8 cellular contexts compared by ENCODE assay signal in genomic region chr5:128081111-128081865, GRCh38. TPM values are rescaled to one million over a fixed set of nuclear protein-coding genes. Genes with fewer than 3 reads are reported as not detected.
DNase-seq lines count a peak whose midpoint lies in the region; ATAC-seq, FAIRE-seq and TF ChIP-seq lines count a peak whose summit lies in the region.

No MANE protein-coding gene starts in this region.

- TF ChIP-seq POLR2A in HepG2 (IDR thresholded peaks at IDR 0.05; ENCODE audit: insufficient read depth in 1 of 2, low read depth in 2 of 2, low read length in 2 of 2) (no peak), right lobe of liver (IDR thresholded peaks at IDR 0.05) (no peak)

- ATAC-seq in HepG2 (no peak), right lobe of liver (no peak), HG02885 (IDR thresholded peaks at IDR 0.05; ENCODE audit: poor library complexity, unreplicated experiment) (no peak), HG03521 (IDR thresholded peaks at IDR 0.05; ENCODE audit: unreplicated experiment) (no peak)
- ATAC-seq in activated CD4-positive, CD25-positive, alpha-beta regulatory T cell treated with anti-CD3 and anti-CD28 coated beads, Interleukin-2, amount 50 U/mL, for 24 hours: no peak

- peak overlapping the region; percentile 96 for H3K27ac Mint-ChIP-seq in activated T-helper 1 cell treated with anti-CD3 and anti-CD28 coated beads, Interleukin-12 subunit alpha, Interleukin-12 subunit beta, Interleukin-2, Interleukin-4 antibody, amounts not matched to agents 30 ng/mL and 10 ng/mL and 1 ng/mL, durations not matched to agents 14 hours and 24 hours and 36 hours

- no peak for FAIRE-seq in HepG2 (lab: Jason Lieb, UNC)

- H3K27ac ChIP-seq in HepG2 (ENCODE audit: extremely low read length, insufficient read depth, low read length): no peak overlapping the region
- no peak overlapping the region for H3K27ac ChIP-seq in right lobe of liver
- no peak overlapping the region for H3K27ac ChIP-seq in liver (ENCODE audit: low read depth in 1 of 2, low read length in 2 of 2)

- WGBS in HepG2 (ENCODE audit: low lambda C conversion rate): 46% methylated on average over 5 of the region's 5 CpGs
- WGBS in right lobe of liver (ENCODE audit: insufficient coverage, low coverage, low lambda C conversion rate, missing lambda C conversion rate): 59% methylated on average over 5 of the region's 5 CpGs
- WGBS in liver: 71% methylated on average over 5 of the region's 5 CpGs

- H4K20me1 ChIP-seq in HepG2 (ENCODE audit: insufficient read depth, low read length): 0 out of 2 replicates have a peak, but pooled peaks cover 3% of the 10 kb centered on the region

- no peaks in the 10 kb centered on the region for H3K27me3 Mint-ChIP-seq in activated T-helper 1 cell treated with anti-CD3 and anti-CD28 coated beads, Interleukin-12 subunit alpha, Interleukin-12 subunit beta, Interleukin-2, Interleukin-4 antibody, amounts not matched to agents 30 ng/mL and 10 ng/mL and 1 ng/mL, durations not matched to agents 14 hours and 24 hours and 36 hours (ENCODE audit: insufficient read depth)

- H3K9me3 ChIP-seq in HepG2 (ENCODE audit: low read length) (no peaks in the 10 kb centered on the region), right lobe of liver (no peaks in the 10 kb centered on the region), liver (ENCODE audit: control insufficient read depth in 4 of 4, low read length in 3 of 4) (no peaks in the 10 kb centered on the region)

- H3K36me3 ChIP-seq in HepG2 (replicated peaks in 1 of 2; ENCODE audit: control insufficient read depth in 1 of 2, insufficient read depth in 2 of 2, low read length in 2 of 2) (no peaks in the 10 kb centered on the region), right lobe of liver (no peaks in the 10 kb centered on the region), liver (ENCODE audit: control insufficient read depth in 4 of 4, insufficient read depth in 3 of 4, low read depth in 1 of 4, low read length in 3 of 4) (no peaks in the 10 kb centered on the region)

- no peak overlapping the region for H2AFZ ChIP-seq in HepG2 (ENCODE audit: low read length)

- peaks cover 51% of the 10 kb centered on the region for H3K4me1 Mint-ChIP-seq in activated T-helper 1 cell treated with anti-CD3 and anti-CD28 coated beads, Interleukin-12 subunit alpha, Interleukin-12 subunit beta, Interleukin-2, Interleukin-4 antibody, amounts not matched to agents 30 ng/mL and 10 ng/mL and 1 ng/mL, durations not matched to agents 14 hours and 24 hours and 36 hours (ENCODE audit: low read depth)

- CTCF ChIA-PET in HepG2 (lab: Yijun Ruan, JAX; ENCODE audit: low intra/inter-chr PET ratio, low total read pairs): no interaction called here

- in situ Hi-C loops in HepG2 (cut with HindIII; ENCODE audit: extremely low pct_ligation_motif_present, low pct_unique_long_range_greater_than_20kb): loop anchor here (25.0 kb wide), 1 partner anchor 194 kb away; no protein-coding TSS in a partner anchor

- TSS peak; percentile 52 for BruUV-seq in HepG2 (replicated peaks; lab: Mats Ljungman, UMichigan)

- H3K4me3 ChIP-seq in HepG2 (replicated peaks in 1 of 3; ENCODE audit: insufficient read depth in 1 of 3, low read depth in 2 of 3, low read length in 3 of 3): peak overlapping the region in 2 of 3 experiments; percentile 33 to 46; a peak in 1 of 6 replicates
- peak overlapping the region in 1 of 3 donors; percentile 78 for H3K4me3 ChIP-seq in right lobe of liver
- H3K4me3 ChIP-seq in liver (ENCODE audit: low read depth in 1 of 3, low read length in 3 of 3): peak overlapping the region in 1 of 3 donors; percentile 78

- no peaks in the 10 kb centered on the region for H3K9me3 Mint-ChIP-seq in activated T-helper 1 cell treated with anti-CD3 and anti-CD28 coated beads, Interleukin-12 subunit alpha, Interleukin-12 subunit beta, Interleukin-2, Interleukin-4 antibody, amounts not matched to agents 30 ng/mL and 10 ng/mL and 1 ng/mL, durations not matched to agents 14 hours and 24 hours and 36 hours

- 0 out of 2 replicates have a peak overlapping the region, but pooled peaks have one; percentile 29 for H3K9ac ChIP-seq in HepG2 (ENCODE audit: insufficient read depth, low read depth, low read length)
- no peak overlapping the region for H3K9ac ChIP-seq in liver (ENCODE audit: low read depth in 1 of 2, low read length in 2 of 2)

- TF ChIP-seq CTCF in HepG2 (CRISPR knock-in tag; IDR thresholded peaks at IDR 0.05) (no peak), right lobe of liver (IDR thresholded peaks at IDR 0.05) (peak in 2 of 4 donors; percentile 7 to 24), liver (IDR thresholded peaks at IDR 0.05; ENCODE audit: low read depth, low read length, missing input control) (peak; percentile 27)

- H3K27me3 ChIP-seq in HepG2 (ENCODE audit: control insufficient read depth in 1 of 2, insufficient read depth in 2 of 2, low read length in 2 of 2) (peaks cover 0 to 5% of the 10 kb centered on the region in 2 experiments; a peak in 1 of 5 replicates), right lobe of liver (no peaks in the 10 kb centered on the region), liver (ENCODE audit: control insufficient read depth in 4 of 4, insufficient read depth in 4 of 4, low read length in 3 of 4) (no peaks in the 10 kb centered on the region)

- H3K4me3 Mint-ChIP-seq in activated T-helper 1 cell treated with anti-CD3 and anti-CD28 coated beads, Interleukin-12 subunit alpha, Interleukin-12 subunit beta, Interleukin-2, Interleukin-4 antibody, amounts not matched to agents 30 ng/mL and 10 ng/mL and 1 ng/mL, durations not matched to agents 14 hours and 24 hours and 36 hours: peak overlapping the region; percentile 93

- TF ChIP-seq EP300 in HepG2 (IDR thresholded peaks at IDR 0.05; ENCODE audit: low read depth in 2 of 2, low read length in 2 of 2) (no peak), HepG2 (CRISPR knock-in tag; IDR thresholded peaks at IDR 0.05; ENCODE audit: borderline replicate concordance) (no peak)

- intact Hi-C loops in HepG2 (cut with micrococcal nuclease; ENCODE audit: unreplicated experiment) (loop anchor here (5.0 kb wide), 2 partner anchors 174 to 204 kb away; no protein-coding TSS in a partner anchor), right lobe of liver (cut with DNase I) (no loop called here)
- intact Hi-C loops in activated T-helper 1 cell treated with anti-CD3 and anti-CD28 coated beads, Interleukin-12 subunit alpha, Interleukin-12 subunit beta, Interleukin-2, Interleukin-4 antibody, amounts not matched to agents 30 ng/mL and 10 ng/mL and 1 ng/mL, durations not matched to agents 14 hours and 24 hours and 36 hours (cut with micrococcal nuclease): loop anchor here (5.0 to 10.0 kb wide), 6 partner anchors 101 to 1636 kb away; partner anchors contain the start of genes LMNB1 and PHAX

- TF ChIP-seq RAD21 in HepG2 (CRISPR knock-in tag; IDR thresholded peaks at IDR 0.05) (no peak), liver (IDR thresholded peaks at IDR 0.05) (peak in 1 of 2 donors; percentile 34)

- peaks cover 19% of the 10 kb centered on the region for H3K36me3 Mint-ChIP-seq in activated T-helper 1 cell treated with anti-CD3 and anti-CD28 coated beads, Interleukin-12 subunit alpha, Interleukin-12 subunit beta, Interleukin-2, Interleukin-4 antibody, amounts not matched to agents 30 ng/mL and 10 ng/mL and 1 ng/mL, durations not matched to agents 14 hours and 24 hours and 36 hours (ENCODE audit: low read depth)

- DNase-seq in HepG2 (ENCODE audit: low spot score) (no peak), right lobe of liver (no peak)
- no peak for DNase-seq in activated T-helper 1 cell treated with anti-CD3 and anti-CD28 coated beads, Interleukin-12 subunit alpha, Interleukin-12 subunit beta, Interleukin-2, Interleukin-4 antibody, amounts not matched to agents 30 ng/mL and 10 ng/mL and 1 ng/mL, durations not matched to agents 14 hours and 24 hours and 36 hours (ENCODE audit: low spot score)
- DNase-seq in stimulated activated CD4-positive, alpha-beta T cell treated with anti-CD3 and anti-CD28 coated beads, Interleukin-15, amount 100 ng/mL, for 24 hours: no peak

- POLR2A ChIA-PET in HepG2 (lab: Yijun Ruan, JAX): interaction anchor here (0.6 kb wide), 1 partner anchor 894 kb away, joined by 3 read pairs; no protein-coding TSS in a partner anchor

- H3K4me2 ChIP-seq in HepG2 (ENCODE audit: low read depth, low read length): peak overlapping the region; percentile 82

- H3K4me1 ChIP-seq in HepG2 (ENCODE audit: insufficient read depth, low read length) (peaks cover 15% of the 10 kb centered on the region), right lobe of liver (peaks cover 0 to 11% (median 0%) of the 10 kb centered on the region in 4 donors), liver (ENCODE audit: control insufficient read depth in 4 of 4, insufficient read depth in 4 of 4, low read length in 3 of 4) (peaks cover 4 to 14% (median 11%) of the 10 kb centered on the region in 4 donors)

- peaks cover 5% of the 10 kb centered on the region for H3K79me2 ChIP-seq in HepG2 (ENCODE audit: insufficient read depth, low read length)

RNA-seq across cellular contexts. Expression of gene SLC12A2, which starts 2.3 kb away (rescaled TPM):
- total RNA-seq in HepG2 (2016; rRNA removed; fragmentation: Illumina TruSeq; extraction: Trizol) (7.2 and 9.7 TPM in 2 replicates), right lobe of liver (1 to 10 TPM; 3.1 to 9.8 (median 8.1) TPM), liver (10 to 100 TPM in 1 of 2 donors, 1 to 10 TPM in 1; 7.6 to 10.9 TPM)
- 1.6 and 1.9 TPM in 2 replicates for total RNA-seq in HepG2 (2016; cell fraction: cytosol; rRNA removed; fragmentation: Illumina TruSeq; extraction: Trizol; ENCODE audit: low read depth)
- total RNA-seq in HepG2 (2016; cell fraction: insoluble cytoplasmic fraction; rRNA removed; fragmentation: Illumina TruSeq; extraction: Trizol): 8.0 and 9.4 TPM in 2 replicates
- total RNA-seq in HepG2 (2016; cell fraction: membrane; rRNA removed; fragmentation: Illumina TruSeq; extraction: Trizol): 2.4 and 3.2 TPM in 2 replicates
- total RNA-seq in HepG2 (2016; cell fraction: nucleus; rRNA removed; fragmentation: Illumina TruSeq; extraction: Trizol): 11.9 and 13.2 TPM in 2 replicates
- polyA plus RNA-seq in HepG2 (2011; rRNA removed) (2.8 and 4.0 TPM in 2 replicates), liver (1 to 10 TPM; 2.5 to 3.8 TPM)
- 1.7 and 2.0 TPM in 2 replicates for polyA plus RNA-seq in HepG2 (2011; cell fraction: cytosol; rRNA removed)
- 2.8 and 3.1 TPM in 2 replicates for polyA plus RNA-seq in HepG2 (2011; cell fraction: nucleus; rRNA removed)
- 3.2 and 3.6 TPM in 2 replicates for polyA plus RNA-seq in HepG2 (2012)
- 0.18 and 0.19 TPM in 2 replicates for polyA plus RNA-seq in HepG2 (2016; cell fraction: cytosol; fragmentation: Illumina TruSeq; extraction: Trizol; ENCODE audit: low read depth)
- polyA plus RNA-seq in HepG2 (2016; cell fraction: insoluble cytoplasmic fraction; fragmentation: Illumina TruSeq; extraction: Trizol; ENCODE audit: low read depth): 2.7 and 2.8 TPM in 2 replicates
- polyA plus RNA-seq in HepG2 (2016; cell fraction: membrane; fragmentation: Illumina TruSeq; extraction: Trizol; ENCODE audit: low read depth): 0.43 and 0.49 TPM in 2 replicates
- polyA plus RNA-seq in HepG2 (2016; cell fraction: nucleus; fragmentation: Illumina TruSeq; extraction: Trizol; ENCODE audit: insufficient read depth, low read depth): 4.5 and 5.2 TPM in 2 replicates
- polyA minus RNA-seq in HepG2 (2011; rRNA and poly(A)+ RNA removed; ENCODE audit: low replicate concordance): 12.0 and 12.5 TPM in 2 replicates
- polyA minus RNA-seq in HepG2 (2011; cell fraction: cytosol; rRNA and poly(A)+ RNA removed): 13.6 and 13.8 TPM in 2 replicates
- polyA minus RNA-seq in HepG2 (2011; cell fraction: nucleus; rRNA and poly(A)+ RNA removed): 18.8 and 19.3 TPM in 2 replicates
- 23.9 and 24.8 TPM in 2 replicates for total RNA-seq in activated T-helper 1 cell treated with anti-CD3 and anti-CD28 coated beads, Interleukin-12 subunit alpha, Interleukin-12 subunit beta, Interleukin-2, Interleukin-4 antibody, amounts not matched to agents 30 ng/mL and 10 ng/mL and 1 ng/mL, durations not matched to agents 14 hours and 24 hours and 36 hours

Comparison
In these comparisons a context has a peak if more than half of its experiments do, and no peak if none do; other contexts are left out.
1. intact Hi-C loops: an anchor here in HepG2 (5.0 kb wide) and activated T-helper 1 cell treated with anti-CD3 and anti-CD28 coated beads, Interleukin-12 subunit alpha, Interleukin-12 subunit beta, Interleukin-2, Interleukin-4 antibody, amounts not matched to agents 30 ng/mL and 10 ng/mL and 1 ng/mL, durations not matched to agents 14 hours and 24 hours and 36 hours (5.0 to 10.0 kb wide); none called in right lobe of liver.